14 cellular contexts compared by ENCODE assay signal in the genomic region with DNA sequence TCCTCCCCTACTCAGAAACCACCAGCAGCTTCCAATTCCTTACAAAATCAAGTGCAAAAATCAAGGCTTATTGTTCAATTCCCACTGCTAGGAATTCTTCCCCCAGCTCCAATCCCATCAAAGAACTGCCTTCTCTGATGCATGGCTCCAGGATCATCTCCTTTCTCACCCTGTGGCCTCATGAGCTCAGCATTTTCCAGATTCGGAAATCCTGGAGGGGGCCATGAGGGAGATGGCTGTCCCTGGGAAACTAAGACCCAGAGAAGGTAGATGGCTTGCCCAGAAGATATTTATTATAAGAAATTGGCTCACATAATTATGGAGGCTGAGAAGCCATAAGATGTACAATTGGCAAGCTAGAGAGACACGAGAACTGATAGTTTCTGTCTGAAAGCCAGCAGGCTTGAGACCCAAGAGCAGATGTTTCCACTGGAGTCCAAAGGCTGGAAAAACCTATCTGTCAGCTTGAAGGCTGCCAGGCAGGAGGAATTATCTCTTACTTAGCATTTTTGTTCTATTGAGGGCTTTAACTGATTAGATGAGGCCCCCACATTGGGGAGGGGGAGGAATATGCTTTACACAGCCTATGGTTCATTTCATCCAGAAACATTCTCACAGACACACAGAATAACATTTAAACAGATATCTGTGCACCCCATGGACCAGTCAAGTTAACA. TPM values are rescaled to one million over a fixed set of nuclear protein-coding genes. Genes with fewer than 3 reads are reported as not detected.
A peak's percentile ranks its signal among the peaks of the same experiment; 100 is the strongest.
DNase-seq lines count a peak whose midpoint lies in the region; ATAC-seq lines count a peak whose summit lies in the region.
"Had no signal": no experiment of that assay in that cellular context is flagged by ENCODE, and none has a peak within 500 bp of the region (broad histone marks: within the 10 kb centered on the region; RNA-seq: fewer than 3 reads in every experiment).

No MANE protein-coding gene starts in this region.

- H3K27me3 Mint-ChIP-seq in activated CD4-positive, alpha-beta T cell treated with anti-CD3 and anti-CD28 coated beads, Interleukin-2, amount 10 ng/mL, durations not matched to agents 7 days and 5 days, result peaks cover 3% of the 10 kb centered on the region
- no peaks in the 10 kb centered on the region for H3K27me3 Mint-ChIP-seq in T-helper 17 cell
- H3K27me3 Mint-ChIP-seq: stimulated activated naive CD8-positive, alpha-beta T cell treated with anti-CD3 and anti-CD28 coated beads, Interleukin-15, amount 100 ng/mL, for 72 hours had no signal

- H3K36me3 Mint-ChIP-seq in activated CD4-positive, alpha-beta T cell treated with anti-CD3 and anti-CD28 coated beads, Interleukin-2, amount 10 ng/mL, durations not matched to agents 7 days and 5 days (ENCODE audit: low read depth), result no peaks in the 10 kb centered on the region
- no peaks in the 10 kb centered on the region for H3K36me3 Mint-ChIP-seq in T-helper 17 cell (ENCODE audit: low read depth)
- H3K36me3 Mint-ChIP-seq in stimulated activated effector memory CD8-positive, alpha-beta T cell treated with anti-CD3 and anti-CD28 coated beads, Interleukin-12 subunit alpha, Interleukin-12 subunit beta, amount 100 ng/mL, for 72 hours, result peaks cover 9% of the 10 kb centered on the region

- intact Hi-C loops in left colon (cut with DNase I, micrococcal nuclease), result no loop called here

- POLR2A ChIA-PET in activated CD4-positive, alpha-beta T cell treated with anti-CD3 and anti-CD28 coated beads, Interleukin-2, amount 10 ng/mL, durations not matched to agents 7 days and 5 days (lab: Charles Lee), result no interaction called here

- peak overlapping the region; percentile 11 for H3K27ac Mint-ChIP-seq in activated CD4-positive, alpha-beta T cell treated with anti-CD3 and anti-CD28 coated beads, Interleukin-2, amount 10 ng/mL, durations not matched to agents 7 days and 5 days
- H3K27ac Mint-ChIP-seq in T-helper 17 cell, result peak overlapping the region; percentile 76
- peak overlapping the region; percentile 24 for H3K27ac Mint-ChIP-seq in stimulated activated effector memory CD8-positive, alpha-beta T cell treated with anti-CD3 and anti-CD28 coated beads, Interleukin-12 subunit alpha, Interleukin-12 subunit beta, amount 100 ng/mL, for 72 hours

- ATAC-seq in T-helper 17 cell (no peak), left lobe of liver (peak; percentile 58), GM18519 (IDR thresholded peaks at IDR 0.05; ENCODE audit: low FRiP score, unreplicated experiment) (no peak), left colon (no peak)
- ATAC-seq in stimulated activated effector memory CD8-positive, alpha-beta T cell treated with anti-CD3 and anti-CD28 coated beads, Interleukin-12 subunit alpha, Interleukin-12 subunit beta, amount 100 ng/mL, for 72 hours, result no peak
- ATAC-seq: left cardiac atrium had no signal

- no peaks in the 10 kb centered on the region for H3K9me3 ChIP-seq in T-helper 17 cell (ENCODE audit: control insufficient read depth, low read length, poor library complexity, severe bottlenecking)

- DNase-seq in activated CD4-positive, alpha-beta T cell treated with anti-CD3 and anti-CD28 coated beads, Interleukin-2, amount 10 ng/mL, durations not matched to agents 7 days and 5 days, result no peak
- no peak for DNase-seq in activated CD4-positive, alpha-beta T cell treated with anti-CD3 and anti-CD28 coated beads, Interleukin-2, amount 50 U/mL, for 4 hours
- no peak for DNase-seq in T-helper 17 cell
- DNase-seq in left lobe of liver (ENCODE audit: low spot score), result no peak
- DNase-seq in stimulated activated effector memory CD8-positive, alpha-beta T cell treated with anti-CD3 and anti-CD28 coated beads, Interleukin-12 subunit alpha, Interleukin-12 subunit beta, amount 100 ng/mL, for 72 hours (ENCODE audit: low spot score in 2 of 2), result no peak
- no peak for DNase-seq in COLO668 (lab: John Stamatoyannopoulos, UW; ENCODE audit: unreplicated experiment)
- no peak for DNase-seq in left colon
- DNase-seq: activated CD4-positive, CD25-positive, alpha-beta regulatory T cell; activated naive CD4-positive, alpha-beta T cell; left cardiac atrium; NCI-H1436; NCI-H345; stimulated activated naive CD8-positive, alpha-beta T cell treated with anti-CD3 and anti-CD28 coated beads, Interleukin-15, amount 100 ng/mL, for 72 hours had no signal

- no peak overlapping the region for H3K4me3 Mint-ChIP-seq in activated CD4-positive, alpha-beta T cell treated with anti-CD3 and anti-CD28 coated beads, Interleukin-2, amount 10 ng/mL, durations not matched to agents 7 days and 5 days
- H3K4me3 Mint-ChIP-seq in T-helper 17 cell, result no peak overlapping the region
- H3K4me3 Mint-ChIP-seq in stimulated activated effector memory CD8-positive, alpha-beta T cell treated with anti-CD3 and anti-CD28 coated beads, Interleukin-12 subunit alpha, Interleukin-12 subunit beta, amount 100 ng/mL, for 72 hours, result no peak overlapping the region

- CTCF ChIA-PET in activated CD4-positive, alpha-beta T cell treated with anti-CD3 and anti-CD28 coated beads, Interleukin-2, amount 10 ng/mL, durations not matched to agents 7 days and 5 days (lab: Charles Lee), result interaction anchor here (0.8 to 1.5 kb wide), 3 partner anchors 58 to 77 kb away, joined by 3 to 5 read pairs (median 4); a partner anchor contains a TSS

- H3K4me1 Mint-ChIP-seq in activated CD4-positive, alpha-beta T cell treated with anti-CD3 and anti-CD28 coated beads, Interleukin-2, amount 10 ng/mL, durations not matched to agents 7 days and 5 days, result peaks cover 36% of the 10 kb centered on the region
- peaks cover 17% of the 10 kb centered on the region for H3K4me1 Mint-ChIP-seq in T-helper 17 cell
- H3K4me1 Mint-ChIP-seq in stimulated activated effector memory CD8-positive, alpha-beta T cell treated with anti-CD3 and anti-CD28 coated beads, Interleukin-12 subunit alpha, Interleukin-12 subunit beta, amount 100 ng/mL, for 72 hours, result peaks cover 44% of the 10 kb centered on the region

- H3K9me3 Mint-ChIP-seq in activated CD4-positive, alpha-beta T cell treated with anti-CD3 and anti-CD28 coated beads, Interleukin-2, amount 10 ng/mL, durations not matched to agents 7 days and 5 days, result peaks cover 3% of the 10 kb centered on the region
- H3K9me3 Mint-ChIP-seq in stimulated activated effector memory CD8-positive, alpha-beta T cell treated with anti-CD3 and anti-CD28 coated beads, Interleukin-12 subunit alpha, Interleukin-12 subunit beta, amount 100 ng/mL, for 72 hours, result peaks cover 2% of the 10 kb centered on the region

RNA-seq across cellular contexts. Expression of a gene that starts 58.6 kb away (rescaled TPM):
- total RNA-seq in activated CD4-positive, alpha-beta T cell treated with anti-CD3 and anti-CD28 coated beads, Interleukin-2, amount 10 ng/mL, durations not matched to agents 7 days and 5 days, result 10 to 100 TPM; 31.2 to 39.2 TPM
- total RNA-seq in T-helper 17 cell (100 to 1,000 TPM; 120 to 135 TPM), left lobe of liver (52.1 TPM), left colon (10 to 100 TPM; 44.4 to 53.8 TPM)

Comparison
In these comparisons a context has a peak if more than half of its experiments do, and no peak if none do; other contexts are left out.
1. H3K27ac Mint-ChIP-seq: peak in every context shown above with its lines; median percentile 76 in T-helper 17 cell; 24 in stimulated activated effector memory CD8-positive, alpha-beta T cell treated with anti-CD3 and anti-CD28 coated beads, Interleukin-12 subunit alpha, Interleukin-12 subunit beta, amount 100 ng/mL, for 72 hours; 11 in activated CD4-positive, alpha-beta T cell treated with anti-CD3 and anti-CD28 coated beads, Interleukin-2, amount 10 ng/mL, durations not matched to agents 7 days and 5 days.